ENCODE assay signal across 1 cellular context in genomic region chr2:234881413-234882241, GRCh38.
TF ChIP-seq lines count a peak whose summit lies in the region.

No MANE protein-coding gene starts in this region.

TF ChIP-seq in GM12878, 131 proteins besides CTCF, POLR2A, EP300 and RAD21 (continued from another document):
- TF ChIP-seq HSF1 (IDR thresholded peaks at IDR 0.05; ENCODE audit: low read depth, low read length) (no peak), SKIL (IDR thresholded peaks at IDR 0.05; ENCODE audit: low read depth, poor library complexity, severe bottlenecking) (no peak), FOS (IDR thresholded peaks at IDR 0.05; ENCODE audit: borderline replicate concordance, extremely low read depth, insufficient read length) (no peak), CHD4 (IDR thresholded peaks at IDR 0.05) (no peak), RFX5 (IDR thresholded peaks at IDR 0.05; ENCODE audit: low read depth, low read length) (no peak)
